In genomic region chr14:65728604-65729003, GRCh38 we compare ENCODE assay signal across 29 cellular contexts.
"Had no signal": no experiment of that assay in that cellular context is flagged by ENCODE, and none has a peak within 500 bp of the region (broad histone marks: within the 10 kb centered on the region; RNA-seq: fewer than 3 reads in every experiment).

No MANE protein-coding gene starts in this region.

- H3K36me3 ChIP-seq: neutrophil, ovary, right lobe of liver, sigmoid colon, thoracic aorta, thyroid gland, uterus had no signal

- H3K4me3 Mint-ChIP-seq: naive thymus-derived CD8-positive, alpha-beta T cell; natural killer cell treated with Interleukin-12 subunit alpha and Interleukin-12 subunit beta and Interleukin-15 and Interleukin-18, amount 100 ng/mL, for 72 hours; nephron progenitor cell; neural crest cell; stimulated activated effector memory CD8-positive, alpha-beta T cell treated with anti-CD3 and anti-CD28 coated beads, Interleukin-12 subunit alpha, Interleukin-12 subunit beta, amount 100 ng/mL, for 72 hours; stimulated activated naive B cell treated with anti-CD40 and anti-IgM and Interleukin-4, amounts not matched to agents 10 μg/mL and 1 μg/mL and 100 μg/mL, for 72 hours; stimulated activated naive CD8-positive, alpha-beta T cell treated with anti-CD3 and anti-CD28 coated beads, Interleukin-15, Interleukin-2, amounts not matched to agents 100 ng/mL and 50 ng/mL, for 24 hours had no signal

- H3K4me1 Mint-ChIP-seq: nephron progenitor cell had no signal

- H3K4me1 ChIP-seq: parathyroid adenoma, psoas muscle, right lobe of liver, stomach, thyroid gland, tibial nerve, upper lobe of left lung, uterus had no signal

- H3K4me3 ChIP-seq: ovary, psoas muscle, right lobe of liver, sigmoid colon, stomach, thoracic aorta, thyroid gland, tibial nerve, upper lobe of left lung, uterus had no signal

- H3K27ac ChIP-seq: neutrophil, ovary, parathyroid adenoma, psoas muscle, right lobe of liver, sigmoid colon, stomach, thoracic aorta, thyroid gland, tibial nerve, upper lobe of left lung, uterus had no signal

- H3K27me3 ChIP-seq: neutrophil, ovary, right lobe of liver, sigmoid colon, stomach, thyroid gland, tibial nerve, upper lobe of left lung, uterus had no signal

- H3K27me3 Mint-ChIP-seq: naive thymus-derived CD8-positive, alpha-beta T cell; natural killer cell treated with Interleukin-12 subunit alpha and Interleukin-12 subunit beta and Interleukin-15 and Interleukin-18, amount 100 ng/mL, for 72 hours; progenitor cell of endocrine pancreas; stimulated activated naive B cell treated with anti-CD40 and anti-IgM and Interleukin-4, amounts not matched to agents 10 μg/mL and 1 μg/mL and 100 μg/mL, for 72 hours; stimulated activated naive CD8-positive, alpha-beta T cell treated with anti-CD3 and anti-CD28 coated beads, Interleukin-15, Interleukin-2, amounts not matched to agents 100 ng/mL and 50 ng/mL, for 24 hours had no signal

- H3K9ac ChIP-seq: parathyroid adenoma had no signal

- H3K79me2 ChIP-seq: parathyroid adenoma had no signal

- H3K9me3 ChIP-seq: neutrophil, ovary, psoas muscle, right lobe of liver, sigmoid colon, thoracic aorta, thyroid gland, tibial nerve, upper lobe of left lung, uterus had no signal

- H2AFZ ChIP-seq: parathyroid adenoma had no signal

- H3K27ac Mint-ChIP-seq: natural killer cell treated with Interleukin-12 subunit alpha and Interleukin-12 subunit beta and Interleukin-15 and Interleukin-18, amount 100 ng/mL, for 72 hours; nephron progenitor cell; progenitor cell of endocrine pancreas; stimulated activated effector memory CD8-positive, alpha-beta T cell treated with anti-CD3 and anti-CD28 coated beads, Interleukin-12 subunit alpha, Interleukin-12 subunit beta, amount 100 ng/mL, for 72 hours; stimulated activated naive B cell treated with anti-CD40 and anti-IgM and Interleukin-4, amounts not matched to agents 10 μg/mL and 1 μg/mL and 100 μg/mL, for 72 hours; stimulated activated naive CD8-positive, alpha-beta T cell treated with anti-CD3 and anti-CD28 coated beads, Interleukin-15, Interleukin-2, amounts not matched to agents 100 ng/mL and 50 ng/mL, for 24 hours had no signal

- H3K9me3 Mint-ChIP-seq: stimulated activated effector memory CD8-positive, alpha-beta T cell treated with anti-CD3 and anti-CD28 coated beads, Interleukin-12 subunit alpha, Interleukin-12 subunit beta, amount 100 ng/mL, for 72 hours had no signal

- DNase-seq: naive thymus-derived CD8-positive, alpha-beta T cell; nephron progenitor cell; nucleus accumbens; ovary; posterior cingulate gyrus; psoas muscle; right cardiac atrium; right lobe of liver; sigmoid colon; small intestine; stimulated activated CD4-positive, alpha-beta T cell treated with anti-CD3 and anti-CD28 coated beads, Interleukin-15, amount 100 ng/mL, for 24 hours; stimulated activated CD4-positive, alpha-beta T cell treated with anti-CD3 and anti-CD28 coated beads, Interleukin-2, amount 100 ng/mL, for 24 hours; stimulated activated CD4-positive, alpha-beta T cell treated with anti-CD3 and anti-CD28 coated beads, Interleukin-2, amount 100 ng/mL, for 48 hours; stimulated activated CD4-positive, alpha-beta T cell treated with anti-CD3 and anti-CD28 coated beads, Interleukin-4, amount 100 ng/mL, for 24 hours; stimulated activated naive B cell treated with anti-CD40 and anti-IgM and Interleukin-4, amounts not matched to agents 10 μg/mL and 1 μg/mL and 100 μg/mL, for 72 hours; stimulated activated naive CD4-positive, alpha-beta T cell treated with Interleukin-2 at 50 U/mL for 16 hours; stomach; thyroid gland; upper lobe of left lung; uterus had no signal

- ATAC-seq: naive thymus-derived CD8-positive, alpha-beta T cell; natural killer cell treated with Interleukin-12 subunit alpha and Interleukin-12 subunit beta and Interleukin-15 and Interleukin-18, amount 100 ng/mL, for 72 hours; psoas muscle; right cardiac atrium; right lobe of liver; stimulated activated effector memory CD8-positive, alpha-beta T cell treated with anti-CD3 and anti-CD28 coated beads, Interleukin-12 subunit alpha, Interleukin-12 subunit beta, amount 100 ng/mL, for 72 hours; stimulated activated naive B cell treated with anti-CD40 and anti-IgM and Interleukin-4, amounts not matched to agents 10 μg/mL and 1 μg/mL and 100 μg/mL, for 72 hours had no signal

- FAIRE-seq: small intestine had no signal
